20 cellular contexts compared by ENCODE assay signal in genomic region chr2:176409671-176410070, GRCh38.
"Had no signal": no experiment of that assay in that cellular context is flagged by ENCODE, and none has a peak within 500 bp of the region (broad histone marks: within the 10 kb centered on the region; RNA-seq: fewer than 3 reads in every experiment).

No MANE protein-coding gene starts in this region.

- H3K36me3 Mint-ChIP-seq: naive thymus-derived CD4-positive, alpha-beta T cell had no signal

- H3K4me3 ChIP-seq: dorsolateral prefrontal cortex, heart left ventricle, ovary, stomach, upper lobe of left lung, uterus had no signal

- H3K27me3 Mint-ChIP-seq: progenitor cell of endocrine pancreas had no signal

- H3K27ac Mint-ChIP-seq: naive thymus-derived CD4-positive, alpha-beta T cell; progenitor cell of endocrine pancreas had no signal

- H3K4me1 Mint-ChIP-seq: naive thymus-derived CD4-positive, alpha-beta T cell had no signal

- H3K9me3 ChIP-seq: heart left ventricle, neutrophil, ovary, stomach, upper lobe of left lung, uterus had no signal

- H3K4me3 Mint-ChIP-seq: naive thymus-derived CD4-positive, alpha-beta T cell had no signal

- H3K27ac ChIP-seq: dorsolateral prefrontal cortex, heart left ventricle, neutrophil, ovary, stomach, upper lobe of left lung, uterus had no signal

- H3K36me3 ChIP-seq: heart left ventricle, neutrophil, ovary, stomach, upper lobe of left lung, uterus had no signal

- H3K27me3 ChIP-seq: ovary, stomach, upper lobe of left lung, uterus had no signal

- DNase-seq: cortex of kidney; dorsolateral prefrontal cortex; effector CD8-positive, alpha-beta T cell; heart left ventricle; hippocampal formation; kidney glomerular epithelial cell; mammary epithelial cell; naive thymus-derived CD4-positive, alpha-beta T cell; ovary; right cardiac atrium; small intestine; stimulated activated CD4-positive, alpha-beta T cell treated with anti-CD3 and anti-CD28 coated beads, Interleukin-12 subunit alpha, Interleukin-12 subunit beta, amount 100 ng/mL, for 4 hours; stimulated activated naive CD4-positive, alpha-beta T cell; stomach; substantia nigra; upper lobe of left lung; uterus had no signal

- H3K4me1 ChIP-seq: heart left ventricle, stomach, upper lobe of left lung, uterus had no signal

- ATAC-seq: heart left ventricle; left lobe of liver; naive thymus-derived CD4-positive, alpha-beta T cell; right cardiac atrium had no signal
